In genomic region chr2:55898641-55899040, GRCh38 we compare ENCODE assay signal across 23 cellular contexts. TPM values are rescaled to one million over a fixed set of nuclear protein-coding genes. Genes with fewer than 3 reads are reported as not detected.
"Had no signal": no experiment of that assay in that cellular context is flagged by ENCODE, and none has a peak within 500 bp of the region (broad histone marks: within the 10 kb centered on the region; RNA-seq: fewer than 3 reads in every experiment).

No MANE protein-coding gene starts in this region.

- H3K9ac ChIP-seq: SK-N-SH had no signal

- H3K27ac ChIP-seq: RWPE1 had no signal

- H3K27me3 ChIP-seq: MG63 had no signal

- H3K4me1 Mint-ChIP-seq: IgD-negative memory B cell had no signal

- H3K9me3 ChIP-seq: SK-N-SH had no signal

- DNase-seq: KBM-7, MG63, NCI-H1092, NCI-H1105 treated with DMSO at 0.1 percent for 48 hours, NCI-H1436, NCI-H187, NCI-H2029, NCI-H2081 treated with DMSO at 0.1 percent for 48 hours, NCI-H2171, NCI-H226, NCI-H446, NCI-H510A, NCI-H524 treated with DMSO at 0.1 percent for 48 hours, NCI-H69, NCI-H774, PC-3, SHP77, SK-N-SH, SW 1271 had no signal

- H3K36me3 Mint-ChIP-seq: IgD-negative memory B cell had no signal

- H3K4me3 Mint-ChIP-seq: IgD-negative memory B cell had no signal

- ATAC-seq: Panc1, PC-3 had no signal

- H3K36me3 ChIP-seq: MG63 had no signal

- H3K4me3 ChIP-seq: MG63 had no signal

- H3K27ac Mint-ChIP-seq: IgD-negative memory B cell had no signal

- H3K4me2 ChIP-seq: SK-N-SH had no signal

RNA-seq across cellular contexts. Expression of gene EFEMP1, which starts 24.9 kb away (rescaled TPM):
- total RNA-seq: HT-29 had no signal
- polyA plus RNA-seq: IgD-negative memory B cell had no signal
